ENCODE assay signal across 1 cellular context in the genomic region with DNA sequence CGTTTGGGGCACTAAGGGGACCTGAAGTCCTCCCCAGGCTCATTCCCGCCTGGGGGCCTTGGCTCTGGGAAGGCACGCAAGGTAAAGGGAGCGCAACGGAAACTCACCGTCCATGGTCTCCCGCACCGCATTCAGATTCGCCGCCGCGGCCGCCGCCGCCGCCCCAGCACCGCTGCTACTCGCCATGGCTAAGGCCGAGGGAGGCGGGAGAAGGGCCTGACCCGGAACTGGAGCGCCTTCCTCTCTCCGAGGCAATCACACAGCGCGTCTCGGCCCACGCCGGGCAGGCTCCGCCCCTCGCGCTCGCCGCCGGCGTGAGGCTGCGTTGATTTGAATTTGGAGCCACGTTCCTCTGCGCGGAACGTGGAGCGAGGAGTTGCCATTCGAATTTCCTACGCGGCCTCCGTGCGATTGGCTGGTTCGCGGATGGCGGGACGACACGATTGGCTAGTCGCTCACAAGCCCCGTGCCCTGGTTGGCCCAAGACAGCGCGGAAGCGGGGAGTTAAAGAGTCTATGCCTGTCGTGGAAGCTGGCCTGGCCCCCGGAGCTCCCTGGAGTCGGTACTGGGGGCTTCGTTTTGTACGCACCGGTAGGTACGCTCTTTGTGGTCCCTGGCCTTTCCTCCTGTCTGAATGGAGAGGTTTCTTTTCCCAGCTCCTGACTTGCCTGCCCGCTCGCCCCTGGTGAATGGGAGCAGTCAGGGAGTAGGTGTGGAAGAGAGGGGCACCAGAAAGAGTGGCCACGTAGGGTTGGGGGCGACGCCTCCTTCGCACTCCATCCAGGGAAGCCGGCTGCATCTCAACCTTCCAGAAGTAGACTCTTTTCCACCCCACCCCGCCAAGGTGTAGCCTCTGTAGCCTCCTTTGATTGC.
TF ChIP-seq lines count a peak whose summit lies in the region.

A gene (plus strand): TSS at position 507 of the 873 bp plus-strand sequence. CDS start 1,018 bp downstream, outside the sequence.
A gene with protein sequence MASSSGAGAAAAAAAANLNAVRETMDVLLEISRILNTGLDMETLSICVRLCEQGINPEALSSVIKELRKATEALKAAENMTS (minus strand): TSS at position 213 of the 873 bp plus-strand sequence. CDS start 27 bp downstream, at position 186.

TF ChIP-seq in H1, 55 proteins besides CTCF, POLR2A, EP300 and RAD21 (continued from another document):
- TF ChIP-seq TBP (IDR thresholded peaks at IDR 0.05; ENCODE audit: low read depth, low read length) (0 out of 2 replicates have a peak, but pooled peaks have one; percentile 29), POU5F1 (IDR thresholded peaks at IDR 0.05; ENCODE audit: low read depth, low read length) (no peak)
